Comparison of ENCODE assay signal across 22 cellular contexts in genomic region chr3:142694225-142694624, GRCh38. TPM values are rescaled to one million over a fixed set of nuclear protein-coding genes. Genes with fewer than 3 reads are reported as not detected.
A peak's percentile ranks its signal among the peaks of the same experiment; 100 is the strongest.
DNase-seq lines count a peak whose midpoint lies in the region; ATAC-seq, FAIRE-seq and TF ChIP-seq lines count a peak whose summit lies in the region.
"Had no signal": no experiment of that assay in that cellular context is flagged by ENCODE, and none has a peak within 500 bp of the region (broad histone marks: within the 10 kb centered on the region; RNA-seq: fewer than 3 reads in every experiment).

No MANE protein-coding gene starts in this region.

- no peak for TF ChIP-seq RAD21 in HepG2 (CRISPR knock-in tag; IDR thresholded peaks at IDR 0.05)

- no peak for TF ChIP-seq POLR2A in GM12891 (IDR thresholded peaks at IDR 0.05; ENCODE audit: low read depth, low read length)
- TF ChIP-seq POLR2A in HepG2 (IDR thresholded peaks at IDR 0.05; ENCODE audit: insufficient read depth in 1 of 2, low read depth in 2 of 2, low read length in 2 of 2), result no peak

- H3K4me1 ChIP-seq in keratinocyte (ENCODE audit: control insufficient read depth, extremely low read depth, insufficient read depth, low read length) (peaks cover 19% of the 10 kb centered on the region), HepG2 (ENCODE audit: insufficient read depth, low read length) (no peaks in the 10 kb centered on the region)
- H3K4me1 ChIP-seq: A549 had no signal

- ATAC-seq in natural killer cell, result no peak
- ATAC-seq in HepG2, result no peak
- ATAC-seq: A549, GM12878, GM23338, HCT116 had no signal

- H3K4me3 Mint-ChIP-seq in natural killer cell, result no peak overlapping the region
- H3K4me3 Mint-ChIP-seq: CD4-positive, alpha-beta T cell; GM23338; HFFc6 had no signal

- dilution Hi-C loops in keratinocyte (cut with MboI; ENCODE audit: extremely low pct_ligation_motif_present, low sequenced_read_pairs), result no loop called here

- DNase-seq in DMS53 (lab: John Stamatoyannopoulos, UW) (peak; percentile 21), DMS53 treated with DMSO at 0.1 percent for 48 hours (lab: John Stamatoyannopoulos, UW; ENCODE audit: unreplicated experiment) (no peak), epithelial cell of esophagus (ENCODE audit: low read depth) (peak; percentile 77), keratinocyte (ENCODE audit: low read depth, low spot score) (no peak), renal cortical epithelial cell (ENCODE audit: low read depth) (peak; percentile 16), natural killer cell (no peak), GM12891 (ENCODE audit: insufficient read length, low spot score) (no peak), HepG2 (ENCODE audit: low spot score) (no peak)
- DNase-seq: AML-193; Caco-2; CD4-positive, alpha-beta T cell; DMS153; DND-41; EL; HFFc6 had no signal

- H3K27me3 Mint-ChIP-seq in natural killer cell (ENCODE audit: low read depth in 2 of 2), result no peaks in the 10 kb centered on the region
- H3K27me3 Mint-ChIP-seq: CD4-positive, alpha-beta T cell had no signal

- H2AFZ ChIP-seq in keratinocyte (ENCODE audit: control insufficient read depth, low read length), result peak overlapping the region; percentile 27
- H2AFZ ChIP-seq in HepG2 (ENCODE audit: low read length), result no peak overlapping the region
- H2AFZ ChIP-seq: GM23338 had no signal

- H3K9ac ChIP-seq in keratinocyte (ENCODE audit: control insufficient read depth, extremely low read depth, insufficient read depth, low read length) (no peak overlapping the region), HepG2 (ENCODE audit: insufficient read depth, low read depth, low read length) (no peak overlapping the region)

- no peak overlapping the region for H3K27ac Mint-ChIP-seq in natural killer cell
- H3K27ac Mint-ChIP-seq: CD4-positive, alpha-beta T cell; GM23338; HFFc6 had no signal

- in situ Hi-C loops in HepG2 (cut with HindIII; ENCODE audit: extremely low pct_ligation_motif_present, low pct_unique_long_range_greater_than_20kb), result no loop called here

- no peaks in the 10 kb centered on the region for H4K20me1 ChIP-seq in keratinocyte (ENCODE audit: control insufficient read depth, extremely low read depth, insufficient read depth, low read length)
- H4K20me1 ChIP-seq in HepG2 (ENCODE audit: insufficient read depth, low read length), result no peaks in the 10 kb centered on the region

- H3K9me3 ChIP-seq in keratinocyte (ENCODE audit: control insufficient read depth, low read depth, low read length) (no peaks in the 10 kb centered on the region), HepG2 (ENCODE audit: low read length) (no peaks in the 10 kb centered on the region)
- H3K9me3 ChIP-seq: A549, Caco-2 had no signal

- H3K4me3 ChIP-seq in epithelial cell of esophagus (ENCODE audit: low read length) (no peak overlapping the region), keratinocyte (ENCODE audit: control insufficient read depth in 2 of 3, extremely low read depth in 1 of 3, insufficient read depth in 2 of 3, low read depth in 1 of 3, low read length in 3 of 3) (no peak overlapping the region), HepG2 (replicated peaks in 1 of 3; ENCODE audit: insufficient read depth in 1 of 3, low read depth in 2 of 3, low read length in 3 of 3) (no peak overlapping the region)
- H3K4me3 ChIP-seq: A549, GM12878, GM23338 had no signal

- no peaks in the 10 kb centered on the region for H3K9me3 Mint-ChIP-seq in natural killer cell
- H3K9me3 Mint-ChIP-seq: CD4-positive, alpha-beta T cell; GM23338; HFFc6 had no signal

- POLR2A ChIA-PET in HepG2 (lab: Yijun Ruan, JAX), result no interaction called here

- H3K4me1 Mint-ChIP-seq in natural killer cell, result no peaks in the 10 kb centered on the region
- H3K4me1 Mint-ChIP-seq: GM23338 had no signal

- TF ChIP-seq CTCF in epithelial cell of esophagus (IDR thresholded peaks at IDR 0.05; ENCODE audit: insufficient read depth, low read depth, low read length, missing control alignments), result no peak
- TF ChIP-seq CTCF in keratinocyte (optimal IDR thresholded peaks at IDR 0.05 in 1 of 3, IDR thresholded peaks at IDR 0.05 in 1 of 3, conservative IDR thresholded peaks at IDR 0.05 in 1 of 3; ENCODE audit: extremely low read depth in 1 of 3, insufficient read depth in 2 of 3, low read length in 3 of 3), result no peak
- no peak for TF ChIP-seq CTCF in natural killer cell (IDR thresholded peaks at IDR 0.05)
- TF ChIP-seq CTCF in HepG2 (CRISPR knock-in tag; IDR thresholded peaks at IDR 0.05), result no peak

- TF ChIP-seq EP300 in HepG2 (IDR thresholded peaks at IDR 0.05; ENCODE audit: low read depth in 2 of 2, low read length in 2 of 2) (no peak), HepG2 (CRISPR knock-in tag; IDR thresholded peaks at IDR 0.05; ENCODE audit: borderline replicate concordance) (no peak)

- intact Hi-C loops in natural killer cell (cut with micrococcal nuclease), result no loop called here
- intact Hi-C loops in HepG2 (cut with micrococcal nuclease; ENCODE audit: unreplicated experiment), result no loop called here

- H3K79me2 ChIP-seq in keratinocyte (ENCODE audit: control insufficient read depth, insufficient read depth, low read length) (no peaks in the 10 kb centered on the region), HepG2 (ENCODE audit: insufficient read depth, low read length) (no peaks in the 10 kb centered on the region)

- H3K27me3 ChIP-seq in keratinocyte (ENCODE audit: control insufficient read depth, extremely low read depth, insufficient read depth, low read length) (no peaks in the 10 kb centered on the region), HepG2 (ENCODE audit: control insufficient read depth in 1 of 2, insufficient read depth in 2 of 2, low read length in 2 of 2) (no peaks in the 10 kb centered on the region)

- no peak overlapping the region for H3K27ac ChIP-seq in keratinocyte (ENCODE audit: control insufficient read depth, insufficient read depth, low read length)
- no peak overlapping the region for H3K27ac ChIP-seq in HepG2 (ENCODE audit: extremely low read length, insufficient read depth, low read length)
- H3K27ac ChIP-seq: 22Rv1, A549, C4-2B had no signal

- no peaks in the 10 kb centered on the region for H3K36me3 Mint-ChIP-seq in natural killer cell

- no TSS peak for BruUV-seq in HepG2 (replicated peaks; lab: Mats Ljungman, UMichigan)

- FAIRE-seq in keratinocyte (lab: Jason Lieb, UNC) (peak; percentile 52), GM12891 (lab: Jason Lieb, UNC) (no peak), HepG2 (lab: Jason Lieb, UNC) (no peak)
- FAIRE-seq: A549, GM12878, H54 had no signal

- H3K36me3 ChIP-seq in keratinocyte (ENCODE audit: control insufficient read depth in 2 of 2, extremely low read depth in 1 of 2, insufficient read depth in 2 of 2, low read length in 2 of 2) (no peaks in the 10 kb centered on the region), HepG2 (replicated peaks in 1 of 2; ENCODE audit: control insufficient read depth in 1 of 2, insufficient read depth in 2 of 2, low read length in 2 of 2) (0 out of 5 replicates have a peak, but pooled peaks cover 0 to 5% of the 10 kb centered on the region in 2 experiments)

- WGBS in HepG2 (ENCODE audit: low lambda C conversion rate), result 100% methylated on average over 1 of the region's 1 CpG

- no peaks in the 10 kb centered on the region for H3K9me1 ChIP-seq in keratinocyte (ENCODE audit: control insufficient read depth, extremely low read depth, insufficient read depth, low read length)

- CTCF ChIA-PET in HepG2 (lab: Yijun Ruan, JAX; ENCODE audit: low intra/inter-chr PET ratio, low total read pairs), result no interaction called here

- peak overlapping the region; percentile 27 for H3K4me2 ChIP-seq in keratinocyte (ENCODE audit: control insufficient read depth, extremely low read depth, insufficient read depth, low read depth, low read length)
- H3K4me2 ChIP-seq in HepG2 (ENCODE audit: low read depth, low read length), result no peak overlapping the region
- H3K4me2 ChIP-seq: A549, GM23338 had no signal

TF ChIP-seq in GM12891, 5 proteins besides CTCF, POLR2A, EP300 and RAD21 (continues in another document):
- TF ChIP-seq TAF1 (IDR thresholded peaks at IDR 0.05; ENCODE audit: low read depth, low read length), result no peak

TF ChIP-seq in HepG2, 621 proteins besides CTCF, POLR2A, EP300 and RAD21 (continues in another document):
- TF ChIP-seq KAT2B (IDR thresholded peaks at IDR 0.05; ENCODE audit: borderline replicate concordance, low read depth, low read length), result no peak

RNA-seq across cellular contexts. Expression of gene TRPC1, which starts 29.6 kb away (rescaled TPM):
- polyA plus RNA-seq in keratinocyte (3.9 to 9.1 TPM (median 5.1 TPM) in 3 replicates), HepG2 (2011; rRNA removed) (12.2 and 13.1 TPM in 2 replicates)
- 1.9 TPM for polyA plus RNA-seq in keratinocyte (2011; ENCODE audit: low read depth)
- polyA plus RNA-seq in keratinocyte (2011; cell fraction: cytosol; rRNA removed), result 2.3 and 3.9 TPM in 2 replicates
- polyA plus RNA-seq in keratinocyte (2011; cell fraction: nucleus; rRNA removed), result 12.7 and 13.5 TPM in 2 replicates
- 1.7 and 3.3 TPM in 2 replicates for polyA plus RNA-seq in keratinocyte (2012; ENCODE audit: low replicate concordance)
- polyA minus RNA-seq in keratinocyte, result 3.1 to 14.7 TPM (median 12.8 TPM) in 3 replicates
- polyA minus RNA-seq in keratinocyte (2011; cell fraction: cytosol; rRNA and poly(A)+ RNA removed), result 4.4 TPM
- polyA minus RNA-seq in keratinocyte (2011; cell fraction: nucleus; rRNA and poly(A)+ RNA removed), result 17.0 and 30.0 TPM in 2 replicates
- total RNA-seq in renal cortical epithelial cell (34.4 and 46.7 TPM in 2 replicates), natural killer cell (1 to 10 TPM in 1 of 3 donors, under 1 TPM in 2; 0.21 to 1.4 (median 0.43) TPM), HepG2 (2016; rRNA removed; fragmentation: Illumina TruSeq; extraction: Trizol) (7.6 and 10.8 TPM in 2 replicates)
- 0.35 TPM for polyA plus RNA-seq in GM12891 (2012; ENCODE audit: low read depth, missing spikeins)
- total RNA-seq in HepG2 (2016; cell fraction: cytosol; rRNA removed; fragmentation: Illumina TruSeq; extraction: Trizol; ENCODE audit: low read depth), result 17.8 and 21.7 TPM in 2 replicates
- total RNA-seq in HepG2 (2016; cell fraction: insoluble cytoplasmic fraction; rRNA removed; fragmentation: Illumina TruSeq; extraction: Trizol), result 8.0 and 11.6 TPM in 2 replicates
- total RNA-seq in HepG2 (2016; cell fraction: membrane; rRNA removed; fragmentation: Illumina TruSeq; extraction: Trizol), result 10.1 and 10.8 TPM in 2 replicates
- 25.9 and 26.7 TPM in 2 replicates for total RNA-seq in HepG2 (2016; cell fraction: nucleus; rRNA removed; fragmentation: Illumina TruSeq; extraction: Trizol)
- polyA plus RNA-seq in HepG2 (2011; cell fraction: cytosol; rRNA removed), result 9.7 and 12.9 TPM in 2 replicates
- 19.6 and 23.1 TPM in 2 replicates for polyA plus RNA-seq in HepG2 (2011; cell fraction: nucleus; rRNA removed)
- 9.4 and 11.9 TPM in 2 replicates for polyA plus RNA-seq in HepG2 (2012)
- polyA plus RNA-seq in HepG2 (2016; cell fraction: cytosol; fragmentation: Illumina TruSeq; extraction: Trizol; ENCODE audit: low read depth), result 0.45 and 1.3 TPM in 2 replicates
- 4.4 and 4.9 TPM in 2 replicates for polyA plus RNA-seq in HepG2 (2016; cell fraction: insoluble cytoplasmic fraction; fragmentation: Illumina TruSeq; extraction: Trizol; ENCODE audit: low read depth)
- polyA plus RNA-seq in HepG2 (2016; cell fraction: membrane; fragmentation: Illumina TruSeq; extraction: Trizol; ENCODE audit: low read depth), result 2.0 and 2.4 TPM in 2 replicates
- polyA plus RNA-seq in HepG2 (2016; cell fraction: nucleus; fragmentation: Illumina TruSeq; extraction: Trizol; ENCODE audit: insufficient read depth, low read depth), result 16.4 and 19.8 TPM in 2 replicates
- 5.0 and 24.4 TPM in 2 replicates for polyA minus RNA-seq in HepG2 (2011; rRNA and poly(A)+ RNA removed; ENCODE audit: low replicate concordance)
- polyA minus RNA-seq in HepG2 (2011; cell fraction: cytosol; rRNA and poly(A)+ RNA removed), result 17.5 and 21.8 TPM in 2 replicates
- 107 and 114 TPM in 2 replicates for polyA minus RNA-seq in HepG2 (2011; cell fraction: nucleus; rRNA and poly(A)+ RNA removed)

Comparison
In these comparisons a context has a peak if more than half of its experiments do, and no peak if none do; other contexts are left out.
1. DNase-seq: peak in DMS53 (single experiment), epithelial cell of esophagus (single experiment) and renal cortical epithelial cell (single experiment); none in DMS53 treated with DMSO at 0.1 percent for 48 hours (single experiment), keratinocyte (single experiment), natural killer cell (single experiment), GM12891 (single experiment) and HepG2 (single experiment).